In the genomic region with DNA sequence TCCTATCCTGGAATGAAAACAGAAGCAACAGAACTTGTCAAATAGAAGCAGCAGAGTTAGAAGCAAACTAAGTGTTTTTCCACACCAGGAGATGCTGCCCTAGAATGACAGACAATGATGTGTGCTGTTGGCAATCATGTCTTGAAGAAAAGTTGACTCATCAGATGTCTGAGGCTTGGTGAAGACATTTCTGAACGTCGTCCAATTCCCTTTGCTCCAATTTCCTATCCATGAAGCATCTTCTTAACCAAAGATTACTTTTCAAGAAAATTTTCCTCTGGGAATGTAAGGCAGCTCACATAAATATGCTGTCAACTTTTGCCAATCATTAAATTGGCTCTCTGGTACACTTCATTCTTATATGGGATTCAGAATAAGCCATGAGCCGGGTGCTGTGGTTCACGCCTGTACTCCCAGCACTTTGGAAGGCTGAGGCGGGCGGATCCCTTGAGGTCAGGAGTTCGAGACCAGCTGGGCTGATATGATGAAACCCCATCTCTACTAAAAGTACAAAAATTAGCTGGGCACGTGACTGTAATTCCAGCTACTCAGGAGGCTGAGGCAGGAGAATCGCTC, we compare ENCODE assay signal across 11 cellular contexts. TPM values are rescaled to one million over a fixed set of nuclear protein-coding genes. Genes with fewer than 3 reads are reported as not detected.
DNase-seq lines count a peak whose midpoint lies in the region; ATAC-seq and TF ChIP-seq lines count a peak whose summit lies in the region.
"Had no signal": no experiment of that assay in that cellular context is flagged by ENCODE, and none has a peak within 500 bp of the region (broad histone marks: within the 10 kb centered on the region; RNA-seq: fewer than 3 reads in every experiment).

No MANE protein-coding gene starts in this region.

- H3K9ac ChIP-seq in GM23248 (peak overlapping the region; percentile 18; the same call in 1 of the 2 replicates), skeletal muscle satellite cell (ENCODE audit: low read depth, low read length) (peak overlapping the region; percentile 23)

- peaks cover 15% of the 10 kb centered on the region; the same call in 1 of the 2 replicates for H3K79me2 ChIP-seq in GM23248 (ENCODE audit: insufficient read depth)

- H3K4me3 ChIP-seq in GM23248 = peak overlapping the region; percentile 6; the same call in 1 of the 2 replicates
- no peak overlapping the region for H3K4me3 ChIP-seq in gastroesophageal sphincter
- H3K4me3 ChIP-seq in skeletal muscle satellite cell (ENCODE audit: low read length) = peak overlapping the region; percentile 8

- peaks cover 37% of the 10 kb centered on the region for H3K4me1 ChIP-seq in GM23248 (ENCODE audit: insufficient read depth)
- H3K4me1 ChIP-seq in gastroesophageal sphincter = peaks cover 0 to 37% (median 5%) of the 10 kb centered on the region in 3 donors
- peaks cover 45% of the 10 kb centered on the region for H3K4me1 ChIP-seq in skeletal muscle satellite cell (ENCODE audit: control insufficient read depth, insufficient read depth, low read length)

- 0 to 2% methylated on average over 9 of the region's 9 CpGs for WGBS in GM23248 (ENCODE audit: low coverage in 1 of 2, low lambda C conversion rate in 2 of 2, missing lambda C conversion rate in 2 of 2), 2 experiments
- 33 to 45% methylated on average over 4 of the region's 9 CpGs for WGBS in gastroesophageal sphincter (ENCODE audit: low coverage in 1 of 2), 2 donors

- no peaks in the 10 kb centered on the region for H4K20me1 ChIP-seq in GM23248 (ENCODE audit: insufficient read depth)

- H3K27ac ChIP-seq in GM23248 = peak overlapping the region; percentile 77
- H3K27ac ChIP-seq in gastroesophageal sphincter = peak overlapping the region in 3 of 4 donors; percentile 12 to 47 (median 44)
- H3K27ac ChIP-seq: HL-60, neutrophil had no signal

- TF ChIP-seq POLR2A in gastroesophageal sphincter (IDR thresholded peaks at IDR 0.05) = no peak

- peak overlapping the region; percentile 45 for H3K4me2 ChIP-seq in GM23248 (ENCODE audit: unreplicated experiment)
- H3K4me2 ChIP-seq in skeletal muscle satellite cell (ENCODE audit: low read length) = peak overlapping the region; percentile 67

- H3F3A ChIP-seq in GM23248 (ENCODE audit: insufficient read depth) = peaks cover 38% of the 10 kb centered on the region

- no peak for TF ChIP-seq CTCF in gastroesophageal sphincter (IDR thresholded peaks at IDR 0.05)

- no peaks in the 10 kb centered on the region for H3K9me2 ChIP-seq in GM23248 (ENCODE audit: insufficient read depth)

- in situ Hi-C loops in GM23248 (cut with MboI) = no loop called here

- H3K9me3 ChIP-seq in GM23248 (ENCODE audit: low read depth) = no peaks in the 10 kb centered on the region
- H3K9me3 ChIP-seq in gastroesophageal sphincter = no peaks in the 10 kb centered on the region
- H3K9me3 ChIP-seq in skeletal muscle satellite cell (replicated peaks; ENCODE audit: low read length) = no peaks in the 10 kb centered on the region
- H3K9me3 ChIP-seq: neutrophil had no signal

- ATAC-seq in gastroesophageal sphincter (peak; percentile 71), GM19395 (IDR thresholded peaks at IDR 0.05; ENCODE audit: unreplicated experiment) (no peak), GM18873 (IDR thresholded peaks at IDR 0.05; ENCODE audit: low FRiP score, unreplicated experiment) (no peak), HG02571 (IDR thresholded peaks at IDR 0.05; ENCODE audit: unreplicated experiment) (no peak)

- no peak for TF ChIP-seq EP300 in gastroesophageal sphincter (IDR thresholded peaks at IDR 0.05)

- H3K36me3 ChIP-seq in GM23248 (ENCODE audit: low read depth) (0 out of 2 replicates have a peak, but pooled peaks cover 16% of the 10 kb centered on the region), gastroesophageal sphincter (no peaks in the 10 kb centered on the region), skeletal muscle satellite cell (ENCODE audit: insufficient read depth, low read length) (peaks cover 15% of the 10 kb centered on the region)
- H3K36me3 ChIP-seq: neutrophil had no signal

- no peak overlapping the region for H2AFZ ChIP-seq in GM23248

- DNase-seq in GM23248 (peak; percentile 98), SW 1271 (lab: John Stamatoyannopoulos, UW) (peak; percentile 25 to 76), islet precursor cell (no peak)
- DNase-seq: GDM1 had no signal

- H3K27me3 ChIP-seq in GM23248 (replicated peaks; ENCODE audit: insufficient read depth) = no peaks in the 10 kb centered on the region
- H3K27me3 ChIP-seq in gastroesophageal sphincter = no peaks in the 10 kb centered on the region
- no peaks in the 10 kb centered on the region for H3K27me3 ChIP-seq in skeletal muscle satellite cell (ENCODE audit: control insufficient read depth, insufficient read depth, low read length)
- H3K27me3 ChIP-seq: neutrophil had no signal

RNA-seq across cellular contexts. Expression of a gene that starts 34.6 kb away (rescaled TPM):
- 66.0 and 96.1 TPM in 2 replicates for total RNA-seq in GM23248 (2014; rRNA removed; shearing (Covaris generic))
- polyA plus RNA-seq in GM23248 (2016; fragmentation: Nextera tagmentation; extraction: Ambion mirVana) = 135 and 136 TPM in 2 replicates
- 10 to 100 TPM; 43.0 to 86.7 (median 63.3) TPM for total RNA-seq in gastroesophageal sphincter
- total RNA-seq in skeletal muscle satellite cell (2012; rRNA removed) = 66.8 and 68.4 TPM in 2 replicates

Comparison
In these comparisons a context has a peak if more than half of its experiments do, and no peak if none do; other contexts are left out.
1. H3K4me3 ChIP-seq: peak in GM23248 (single experiment) and skeletal muscle satellite cell (single experiment); none in gastroesophageal sphincter (0 of 2).